Comparison of ENCODE assay signal across 13 cellular contexts in the genomic region with DNA sequence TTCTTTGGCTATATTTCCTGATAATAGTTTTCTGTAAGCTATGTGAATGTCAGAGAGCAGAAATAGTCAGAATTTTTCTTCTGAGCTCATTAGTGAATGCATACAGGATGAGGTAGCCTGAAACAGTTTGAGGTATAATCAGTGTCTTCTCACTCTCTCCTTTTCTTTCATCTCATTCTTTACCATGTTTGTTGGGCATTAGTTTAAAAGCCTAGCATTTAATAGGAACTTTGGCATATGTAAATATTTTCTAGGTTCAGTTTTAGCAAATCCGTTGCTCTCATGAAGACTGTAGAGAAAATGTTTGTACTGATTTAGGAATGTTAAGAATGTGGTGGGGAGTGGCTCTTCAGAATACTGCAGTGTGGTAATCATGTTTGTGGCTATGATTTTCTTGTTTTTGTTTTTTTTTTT.
DNase-seq lines count a peak whose midpoint lies in the region; ATAC-seq, FAIRE-seq and TF ChIP-seq lines count a peak whose summit lies in the region.
"Had no signal": no experiment of that assay in that cellular context is flagged by ENCODE, and none has a peak within 500 bp of the region (broad histone marks: within the 10 kb centered on the region; RNA-seq: fewer than 3 reads in every experiment).

No MANE protein-coding gene starts in this region.

- H3K79me2 ChIP-seq in SK-N-SH (ENCODE audit: insufficient read depth), result no peaks in the 10 kb centered on the region

- no peak overlapping the region for H3K4me3 Mint-ChIP-seq in mesothelial cell of epicardium
- H3K4me3 Mint-ChIP-seq in natural killer cell, result no peak overlapping the region
- H3K4me3 Mint-ChIP-seq in activated T-cell treated with anti-CD3 and anti-CD28 coated beads, Interleukin-2, amount 50 U/mL, for 24 hours, result no peak overlapping the region
- H3K4me3 Mint-ChIP-seq: memory B cell; stimulated activated naive B cell treated with anti-CD40 and anti-IgM and Interleukin-4, amounts not matched to agents 10 μg/mL and 1 μg/mL and 100 μg/mL, for 72 hours had no signal

- intact Hi-C loops in pancreas (cut with DNase I), result no loop called here
- intact Hi-C loops in natural killer cell (cut with micrococcal nuclease), result no loop called here

- H3K4me2 ChIP-seq in SK-N-SH, result peak overlapping the region; percentile 58

- no peaks in the 10 kb centered on the region for H4K20me1 ChIP-seq in SK-N-SH (ENCODE audit: insufficient read depth)

- H3K9me3 ChIP-seq in SK-N-SH, result no peaks in the 10 kb centered on the region
- no peaks in the 10 kb centered on the region for H3K9me3 ChIP-seq in pancreas

- H3K9me3 Mint-ChIP-seq in mesothelial cell of epicardium (no peaks in the 10 kb centered on the region), natural killer cell (peaks cover 0 to 2% of the 10 kb centered on the region in 2 donors)
- H3K9me3 Mint-ChIP-seq in activated T-cell treated with anti-CD3 and anti-CD28 coated beads, Interleukin-2, amount 50 U/mL, for 24 hours, result no peaks in the 10 kb centered on the region
- H3K9me3 Mint-ChIP-seq: stimulated activated naive B cell treated with anti-CD40 and anti-IgM and Interleukin-4, amounts not matched to agents 10 μg/mL and 1 μg/mL and 100 μg/mL, for 72 hours had no signal

- H3K27me3 Mint-ChIP-seq in mesothelial cell of epicardium (ENCODE audit: low read depth) (no peaks in the 10 kb centered on the region), natural killer cell (ENCODE audit: low read depth in 2 of 2) (peaks cover 0 to 3% of the 10 kb centered on the region in 2 donors)
- no peaks in the 10 kb centered on the region for H3K27me3 Mint-ChIP-seq in activated T-cell treated with anti-CD3 and anti-CD28 coated beads, Interleukin-2, amount 50 U/mL, for 24 hours
- H3K27me3 Mint-ChIP-seq: memory B cell; stimulated activated naive B cell treated with anti-CD40 and anti-IgM and Interleukin-4, amounts not matched to agents 10 μg/mL and 1 μg/mL and 100 μg/mL, for 72 hours had no signal

- H3F3A ChIP-seq in SK-N-SH (replicated peaks; ENCODE audit: insufficient read depth), result no peaks in the 10 kb centered on the region

- no peak for TF ChIP-seq CTCF in SK-N-SH (IDR thresholded peaks at IDR 0.05)
- TF ChIP-seq CTCF in fibroblast of pulmonary artery (IDR thresholded peaks at IDR 0.05; ENCODE audit: low read length, missing control alignments), result no peak
- TF ChIP-seq CTCF in pancreas (IDR thresholded peaks at IDR 0.05), result no peak
- no peak for TF ChIP-seq CTCF in mesothelial cell of epicardium (IDR thresholded peaks at IDR 0.05; ENCODE audit: unreplicated experiment)
- no peak for TF ChIP-seq CTCF in natural killer cell (IDR thresholded peaks at IDR 0.05)

- H3K36me3 Mint-ChIP-seq in mesothelial cell of epicardium, result peaks cover 4% of the 10 kb centered on the region
- no peaks in the 10 kb centered on the region for H3K36me3 Mint-ChIP-seq in natural killer cell
- H3K36me3 Mint-ChIP-seq in activated T-cell treated with anti-CD3 and anti-CD28 coated beads, Interleukin-2, amount 50 U/mL, for 24 hours (ENCODE audit: low read depth), result no peaks in the 10 kb centered on the region
- H3K36me3 Mint-ChIP-seq: memory B cell; stimulated activated naive B cell treated with anti-CD40 and anti-IgM and Interleukin-4, amounts not matched to agents 10 μg/mL and 1 μg/mL and 100 μg/mL, for 72 hours had no signal

- H3K27ac ChIP-seq in SK-N-SH (ENCODE audit: low read depth in 2 of 2, low read length in 1 of 2) (peak overlapping the region; percentile 37 to 65; a peak in 2 of 4 replicates), pancreas (peak overlapping the region in 3 of 4 donors; percentile 3 to 58 (median 9))

- 13% methylated on average over 1 of the region's 1 CpG for WGBS in SK-N-SH (ENCODE audit: low lambda C conversion rate)
- 57 to 64% methylated on average over 1 of the region's 1 CpG for WGBS in pancreas, 2 donors

- ATAC-seq in pancreas, result peak; percentile 58 to 79 (median 74)
- no peak for ATAC-seq in HG02642 (IDR thresholded peaks at IDR 0.05; ENCODE audit: poor library complexity, unreplicated experiment)
- ATAC-seq in natural killer cell, result no peak
- ATAC-seq: stimulated activated naive B cell treated with anti-CD40 and anti-IgM and Interleukin-4, amounts not matched to agents 10 μg/mL and 1 μg/mL and 100 μg/mL, for 72 hours had no signal

- no peak for TF ChIP-seq RAD21 in SK-N-SH (IDR thresholded peaks at IDR 0.05; ENCODE audit: low read length)

- no peak for TF ChIP-seq EP300 in SK-N-SH (IDR thresholded peaks at IDR 0.05; ENCODE audit: borderline replicate concordance in 1 of 2, low read depth in 1 of 2, low read length in 1 of 2)

- DNase-seq in GM03348 (ENCODE audit: low spot score) (peak; percentile 53), SK-N-SH (no peak), fibroblast of pulmonary artery (ENCODE audit: low read depth) (peak; percentile 83), pancreas (no peak), mesothelial cell of epicardium (ENCODE audit: low spot score in 2 of 2, unreplicated experiment in 2 of 2) (no peak), natural killer cell (no peak)
- no peak for DNase-seq in activated T-cell treated with anti-CD3 and anti-CD28 coated beads, Interleukin-2, amount 50 U/mL, for 24 hours
- DNase-seq: DMS153; effector CD4-positive, alpha-beta T cell; NCI-H1092 treated with DMSO at 0.1 percent for 48 hours; stimulated activated naive B cell treated with anti-CD40 and anti-IgM and Interleukin-4, amounts not matched to agents 10 μg/mL and 1 μg/mL and 100 μg/mL, for 72 hours had no signal

- no peaks in the 10 kb centered on the region for H3K36me3 ChIP-seq in SK-N-SH (replicated peaks in 1 of 2; ENCODE audit: control insufficient read depth in 1 of 2, insufficient read depth in 2 of 2, low read length in 1 of 2)
- no peaks in the 10 kb centered on the region for H3K36me3 ChIP-seq in pancreas

- CTCF ChIA-PET in SK-N-SH (lab: Yijun Ruan, JAX), result no interaction called here

- 0 out of 2 replicates have a peak overlapping the region, but pooled peaks have one; percentile 23 for H2AFZ ChIP-seq in SK-N-SH (ENCODE audit: low read depth)

- H3K27me3 ChIP-seq in SK-N-SH (ENCODE audit: insufficient read depth) (no peaks in the 10 kb centered on the region), pancreas (no peaks in the 10 kb centered on the region)

- H3K4me1 ChIP-seq in SK-N-SH (ENCODE audit: control insufficient read depth in 1 of 2, insufficient read depth in 2 of 2, low read depth in 1 of 2, low read length in 1 of 2), result peaks cover 0 to 10% of the 10 kb centered on the region in 2 experiments; a peak in 2 of 4 replicates
- H3K4me1 ChIP-seq in pancreas, result peaks cover under 1 to 11% (median 6%) of the 10 kb centered on the region in 3 donors

- POLR2A ChIA-PET in SK-N-SH (lab: Yijun Ruan, JAX), result no interaction called here

- H3K4me3 ChIP-seq in SK-N-SH (ENCODE audit: low read depth in 2 of 2, low read length in 1 of 2) (no peak overlapping the region), fibroblast of pulmonary artery (replicated peaks; ENCODE audit: low read depth, low read length) (no peak overlapping the region), pancreas (no peak overlapping the region)

- peaks cover 26% of the 10 kb centered on the region for H3K4me1 Mint-ChIP-seq in mesothelial cell of epicardium
- H3K4me1 Mint-ChIP-seq in natural killer cell, result no peaks in the 10 kb centered on the region
- no peaks in the 10 kb centered on the region for H3K4me1 Mint-ChIP-seq in activated T-cell treated with anti-CD3 and anti-CD28 coated beads, Interleukin-2, amount 50 U/mL, for 24 hours (ENCODE audit: low read depth)
- H3K4me1 Mint-ChIP-seq: memory B cell; stimulated activated naive B cell treated with anti-CD40 and anti-IgM and Interleukin-4, amounts not matched to agents 10 μg/mL and 1 μg/mL and 100 μg/mL, for 72 hours had no signal

- no peak overlapping the region; the same call in 1 of the 2 replicates for H3K9ac ChIP-seq in SK-N-SH

- no peaks in the 10 kb centered on the region for H3K9me2 ChIP-seq in SK-N-SH

- H3K27ac Mint-ChIP-seq in mesothelial cell of epicardium (no peak overlapping the region), natural killer cell (no peak overlapping the region)
- no peak overlapping the region for H3K27ac Mint-ChIP-seq in activated T-cell treated with anti-CD3 and anti-CD28 coated beads, Interleukin-2, amount 50 U/mL, for 24 hours
- H3K27ac Mint-ChIP-seq: memory B cell; stimulated activated naive B cell treated with anti-CD40 and anti-IgM and Interleukin-4, amounts not matched to agents 10 μg/mL and 1 μg/mL and 100 μg/mL, for 72 hours had no signal

- peak; percentile 23 for FAIRE-seq in pancreas (lab: Jason Lieb, UNC)

TF ChIP-seq in SK-N-SH, 30 proteins besides CTCF, POLR2A, EP300 and RAD21 (continues in another document):
- no peak for TF ChIP-seq RXRA (IDR thresholded peaks at IDR 0.05; ENCODE audit: borderline replicate concordance, low read depth)
- TF ChIP-seq NRF1 (IDR thresholded peaks at IDR 0.05; ENCODE audit: low read depth, low read length), result no peak
- no peak for TF ChIP-seq POLR2AphosphoS5 (IDR thresholded peaks at IDR 0.05; ENCODE audit: low read depth, low read length)
- TF ChIP-seq, protein P1, sequence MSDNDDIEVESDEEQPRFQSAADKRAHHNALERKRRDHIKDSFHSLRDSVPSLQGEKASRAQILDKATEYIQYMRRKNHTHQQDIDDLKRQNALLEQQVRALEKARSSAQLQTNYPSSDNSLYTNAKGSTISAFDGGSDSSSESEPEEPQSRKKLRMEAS (IDR thresholded peaks at IDR 0.05; ENCODE audit: low read depth), result no peak
- TF ChIP-seq, protein P2, sequence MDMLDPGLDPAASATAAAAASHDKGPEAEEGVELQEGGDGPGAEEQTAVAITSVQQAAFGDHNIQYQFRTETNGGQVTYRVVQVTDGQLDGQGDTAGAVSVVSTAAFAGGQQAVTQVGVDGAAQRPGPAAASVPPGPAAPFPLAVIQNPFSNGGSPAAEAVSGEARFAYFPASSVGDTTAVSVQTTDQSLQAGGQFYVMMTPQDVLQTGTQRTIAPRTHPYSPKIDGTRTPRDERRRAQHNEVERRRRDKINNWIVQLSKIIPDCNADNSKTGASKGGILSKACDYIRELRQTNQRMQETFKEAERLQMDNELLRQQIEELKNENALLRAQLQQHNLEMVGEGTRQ (IDR thresholded peaks at IDR 0.05; ENCODE audit: borderline replicate concordance, low read depth, low read length), result no peak
- TF ChIP-seq MEF2A (IDR thresholded peaks at IDR 0.05; ENCODE audit: borderline replicate concordance, low read depth), result no peak
- TF ChIP-seq, protein P3, sequence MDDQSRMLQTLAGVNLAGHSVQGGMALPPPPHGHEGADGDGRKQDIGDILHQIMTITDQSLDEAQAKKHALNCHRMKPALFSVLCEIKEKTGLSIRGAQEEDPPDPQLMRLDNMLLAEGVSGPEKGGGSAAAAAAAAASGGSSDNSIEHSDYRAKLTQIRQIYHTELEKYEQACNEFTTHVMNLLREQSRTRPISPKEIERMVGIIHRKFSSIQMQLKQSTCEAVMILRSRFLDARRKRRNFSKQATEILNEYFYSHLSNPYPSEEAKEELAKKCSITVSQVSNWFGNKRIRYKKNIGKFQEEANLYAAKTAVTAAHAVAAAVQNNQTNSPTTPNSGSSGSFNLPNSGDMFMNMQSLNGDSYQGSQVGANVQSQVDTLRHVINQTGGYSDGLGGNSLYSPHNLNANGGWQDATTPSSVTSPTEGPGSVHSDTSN (IDR thresholded peaks at IDR 0.05), result no peak
- TF ChIP-seq NFIC (IDR thresholded peaks at IDR 0.05; ENCODE audit: borderline replicate concordance), result no peak
- TF ChIP-seq FOXM1 (IDR thresholded peaks at IDR 0.05; ENCODE audit: low read depth), result no peak
- no peak for TF ChIP-seq FOXJ3 (CRISPR knock-in tag; IDR thresholded peaks at IDR 0.05)

Comparison
In these comparisons a context has a peak if more than half of its experiments do, and no peak if none do; other contexts are left out.
1. DNase-seq: peak in GM03348 (single experiment) and fibroblast of pulmonary artery (single experiment); none in SK-N-SH (single experiment), pancreas (0 of 6), mesothelial cell of epicardium (0 of 2), natural killer cell (single experiment) and activated T-cell treated with anti-CD3 and anti-CD28 coated beads, Interleukin-2, amount 50 U/mL, for 24 hours (single experiment).
2. ATAC-seq: peak in pancreas (4 of 4); none in HG02642 (single experiment) and natural killer cell (0 of 3).